Comparison of ENCODE assay signal across 12 cellular contexts in genomic region chr1:227971643-227972282, GRCh38. TPM values are rescaled to one million over a fixed set of nuclear protein-coding genes. Genes with fewer than 3 reads are reported as not detected.
"Had no signal": no experiment of that assay in that cellular context is flagged by ENCODE, and none has a peak within 500 bp of the region (broad histone marks: within the 10 kb centered on the region; RNA-seq: fewer than 3 reads in every experiment).

No MANE protein-coding gene starts in this region.

RNA-seq across cellular contexts. Expression of gene WNT9A, which starts 24.0 kb away (rescaled TPM):
- total RNA-seq: natural killer cell had no signal
- polyA plus RNA-seq: naive thymus-derived CD4-positive, alpha-beta T cell had no signal

RNA-seq across cellular contexts. Expression of gene WNT3A, which starts 35.0 kb away (rescaled TPM):
- total RNA-seq: naive thymus-derived CD4-positive, alpha-beta T cell; natural killer cell; omental fat pad; ovary; pulmonary artery endothelial cell; right atrium auricular region; sciatic nerve; spleen; transverse colon; urinary bladder; uterus had no signal
- polyA plus RNA-seq: naive thymus-derived CD4-positive, alpha-beta T cell; ovary; smooth muscle cell; spleen; urinary bladder had no signal
